In the genomic region with DNA sequence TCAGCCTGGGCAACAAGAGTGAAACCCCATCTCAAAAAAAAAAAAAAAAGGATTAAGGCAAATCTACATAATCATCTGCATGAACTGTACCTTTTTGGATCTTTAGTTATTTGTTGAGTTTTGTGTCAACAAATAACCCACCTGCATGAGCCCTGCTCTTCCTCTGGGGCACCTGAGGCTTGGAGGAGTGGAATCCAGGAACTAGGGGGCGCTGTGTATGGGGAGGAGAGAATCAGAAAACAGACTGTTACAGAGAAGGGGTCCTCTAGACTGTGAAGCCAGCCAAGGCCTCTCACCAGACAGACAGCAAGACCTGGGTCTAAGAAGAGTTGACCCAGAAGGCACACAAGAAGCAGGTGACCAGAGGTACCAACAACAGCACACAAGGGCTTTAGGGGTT, we compare ENCODE assay signal across 17 cellular contexts.
DNase-seq lines count a peak whose midpoint lies in the region; ATAC-seq and TF ChIP-seq lines count a peak whose summit lies in the region.
"Had no signal": no experiment of that assay in that cellular context is flagged by ENCODE, and none has a peak within 500 bp of the region (broad histone marks: within the 10 kb centered on the region; RNA-seq: fewer than 3 reads in every experiment).

No MANE protein-coding gene starts in this region.

- no peak overlapping the region for H3K27ac ChIP-seq in stomach

- H3K27me3 ChIP-seq in GM06990 (replicated peaks; ENCODE audit: control insufficient read depth, insufficient read depth, low read length) (no peaks in the 10 kb centered on the region), stomach (no peaks in the 10 kb centered on the region)

- in situ Hi-C loops in astrocyte of the cerebellum (cut with HindIII; ENCODE audit: low sequenced_read_pairs), result no loop called here

- H3K9me3 Mint-ChIP-seq in IgD-negative memory B cell, result peaks cover 0 to 5% (median 2%) of the 10 kb centered on the region in 3 donors
- H3K9me3 Mint-ChIP-seq in osteocyte (ENCODE audit: unreplicated experiment), result peaks cover 5% of the 10 kb centered on the region
- H3K9me3 Mint-ChIP-seq: nephron progenitor cell; stimulated activated naive CD8-positive, alpha-beta T cell treated with anti-CD3 and anti-CD28 coated beads, Interleukin-15, Interleukin-2, amounts not matched to agents 100 ng/mL and 50 ng/mL, for 24 hours had no signal

- H3K9me3 ChIP-seq in stomach, result no peaks in the 10 kb centered on the region

- H3K36me3 ChIP-seq in GM06990 (ENCODE audit: control insufficient read depth, insufficient read depth, low read length) (no peaks in the 10 kb centered on the region), stomach (no peaks in the 10 kb centered on the region)

- 50 to 71% (median 60%) methylated on average over 1 of the region's 1 CpG for WGBS in stomach, 5 donors

- DNase-seq in GM06990 (ENCODE audit: extremely low read depth, insufficient read length), result no peak
- DNase-seq in astrocyte of the cerebellum (ENCODE audit: low read depth), result no peak
- DNase-seq in iPS-NIHi11 (ENCODE audit: low spot score), result peak; percentile 54
- no peak for DNase-seq in osteocyte (ENCODE audit: extremely low spot score, unreplicated experiment)
- no peak for DNase-seq in stomach
- DNase-seq in cerebellum (ENCODE audit: low spot score), result no peak
- DNase-seq: cerebellar nuclear complex; NCI-H187 treated with DMSO at 0.1 percent for 48 hours; nephron progenitor cell; RPMI8226; stimulated activated CD4-positive, alpha-beta T cell treated with anti-CD3 and anti-CD28 coated beads, Interleukin-15, amount 100 ng/mL, for 24 hours; T-cell had no signal

- no peaks in the 10 kb centered on the region for H3K36me3 Mint-ChIP-seq in IgD-negative memory B cell
- H3K36me3 Mint-ChIP-seq in osteocyte (ENCODE audit: unreplicated experiment), result no peaks in the 10 kb centered on the region
- H3K36me3 Mint-ChIP-seq: CD14-positive monocyte, memory B cell, T-cell had no signal

- ATAC-seq in GM18502 (IDR thresholded peaks at IDR 0.05; ENCODE audit: poor library complexity, unreplicated experiment), result no peak
- ATAC-seq: T-cell had no signal

- no peak for TF ChIP-seq POLR2A in stomach (IDR thresholded peaks at IDR 0.05)

- H3K4me3 Mint-ChIP-seq in IgD-negative memory B cell (no peak overlapping the region), osteocyte (ENCODE audit: unreplicated experiment) (no peak overlapping the region)
- H3K4me3 Mint-ChIP-seq: CD14-positive monocyte; memory B cell; nephron progenitor cell; stimulated activated naive CD8-positive, alpha-beta T cell treated with anti-CD3 and anti-CD28 coated beads, Interleukin-15, Interleukin-2, amounts not matched to agents 100 ng/mL and 50 ng/mL, for 24 hours; T-cell had no signal

- peak overlapping the region in 2 of 3 donors; percentile 76 to 80 for H3K27ac Mint-ChIP-seq in IgD-negative memory B cell
- H3K27ac Mint-ChIP-seq in osteocyte (ENCODE audit: unreplicated experiment), result no peak overlapping the region
- H3K27ac Mint-ChIP-seq: memory B cell; nephron progenitor cell; stimulated activated naive CD8-positive, alpha-beta T cell treated with anti-CD3 and anti-CD28 coated beads, Interleukin-15, Interleukin-2, amounts not matched to agents 100 ng/mL and 50 ng/mL, for 24 hours; T-cell had no signal

- H3K4me1 Mint-ChIP-seq in IgD-negative memory B cell, result no peaks in the 10 kb centered on the region
- H3K4me1 Mint-ChIP-seq in osteocyte (ENCODE audit: unreplicated experiment), result peaks cover 2% of the 10 kb centered on the region
- H3K4me1 Mint-ChIP-seq: memory B cell, T-cell had no signal

- TF ChIP-seq EP300 in stomach (IDR thresholded peaks at IDR 0.05), result no peak

- no peaks in the 10 kb centered on the region for H3K4me1 ChIP-seq in stomach

- intact Hi-C loops in stomach (cut with DNase I; ENCODE audit: low total_unique reads), result no loop called here

- no peaks in the 10 kb centered on the region for H3K27me3 Mint-ChIP-seq in IgD-negative memory B cell
- peaks cover 13% of the 10 kb centered on the region for H3K27me3 Mint-ChIP-seq in osteocyte (ENCODE audit: unreplicated experiment)

- TF ChIP-seq CTCF in GM06990 (IDR thresholded peaks at IDR 0.05; ENCODE audit: insufficient read depth, low read length, poor library complexity, severe bottlenecking) (peak; percentile 11), astrocyte of the cerebellum (IDR thresholded peaks at IDR 0.05; ENCODE audit: low read depth, low read length, missing control alignments) (peak; percentile 4), osteocyte (IDR thresholded peaks at IDR 0.05) (no peak), stomach (IDR thresholded peaks at IDR 0.05) (no peak)

- H3K4me3 ChIP-seq in GM06990 (replicated peaks; ENCODE audit: low read depth, low read length), result no peak overlapping the region
- H3K4me3 ChIP-seq in astrocyte of the cerebellum (ENCODE audit: low read depth, low read length), result no peak overlapping the region
- no peak overlapping the region for H3K4me3 ChIP-seq in stomach

Comparison
In these comparisons a context has a peak if more than half of its experiments do, and no peak if none do; other contexts are left out.
1. CTCF ChIP-seq: peak in GM06990 (single experiment) and astrocyte of the cerebellum (single experiment); none in osteocyte (single experiment) and stomach (0 of 7).